Comparison of ENCODE assay signal across 8 cellular contexts in the genomic region with DNA sequence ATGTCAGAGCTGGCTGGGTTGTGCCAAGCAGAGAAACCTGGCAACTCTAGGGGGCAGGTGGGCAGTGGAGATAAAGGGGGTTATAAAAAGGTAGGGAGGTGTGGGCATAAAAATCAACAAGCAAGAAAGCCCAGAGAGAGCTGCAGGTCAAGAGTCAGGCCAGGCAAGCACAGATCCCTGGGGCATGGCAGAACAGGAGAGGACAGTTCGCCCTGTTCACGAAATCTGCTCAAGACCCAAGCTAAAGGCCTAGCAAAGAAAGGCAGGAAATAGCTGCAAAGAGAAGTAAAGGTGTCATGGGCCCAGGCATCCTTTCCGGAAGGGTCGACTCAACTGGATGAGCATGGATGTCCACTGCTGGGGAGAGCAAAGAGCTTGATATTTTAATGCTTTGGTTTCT. TPM values are rescaled to one million over a fixed set of nuclear protein-coding genes. Genes with fewer than 3 reads are reported as not detected.
DNase-seq lines count a peak whose midpoint lies in the region; ATAC-seq and TF ChIP-seq lines count a peak whose summit lies in the region.

No MANE protein-coding gene starts in this region.

- no peaks in the 10 kb centered on the region for H3K27me3 ChIP-seq in CD4-positive, alpha-beta memory T cell (ENCODE audit: insufficient read depth, low read length)
- H3K27me3 ChIP-seq in PC-3 (ENCODE audit: low read length) (no peaks in the 10 kb centered on the region), trophoblast cell (ENCODE audit: insufficient read depth, low read length) (no peaks in the 10 kb centered on the region), H7 (ENCODE audit: control insufficient read depth, insufficient read depth, low read length) (peaks cover 67% of the 10 kb centered on the region)

- peak overlapping the region; percentile 75 for H2BK5ac ChIP-seq in trophoblast cell (ENCODE audit: low read depth, low read length, poor library complexity)

- no CpG with 5 or more reads among the region's 4 CpGs for WGBS in trophoblast cell (ENCODE audit: extremely low coverage, insufficient coverage, insufficient read length)

- H3K4me1 ChIP-seq in CD4-positive, alpha-beta memory T cell (ENCODE audit: insufficient read depth, low read length), result peaks cover 52% of the 10 kb centered on the region
- peaks cover 34% of the 10 kb centered on the region for H3K4me1 ChIP-seq in PC-3 (ENCODE audit: insufficient read depth, low read length)
- H3K4me1 ChIP-seq in trophoblast cell (ENCODE audit: control insufficient read depth in 1 of 2, insufficient read depth in 2 of 2, low read length in 2 of 2), result peaks cover 10 to 12% of the 10 kb centered on the region in 2 experiments

- H3K4me3 Mint-ChIP-seq in CD4-positive, alpha-beta memory T cell, result peak overlapping the region; percentile 91 to 96 (median 94)

- H3K36me3 Mint-ChIP-seq in CD4-positive, alpha-beta memory T cell, result peaks cover 5 to 23% of the 10 kb centered on the region in 2 donors

- H3K9ac ChIP-seq in PC-3 (ENCODE audit: low read length), result no peak overlapping the region
- peak overlapping the region; percentile 54 for H3K9ac ChIP-seq in trophoblast cell (ENCODE audit: low read length)

- H3K4ac ChIP-seq in trophoblast cell (ENCODE audit: low read depth, low read length), result peak overlapping the region; percentile 98

- no peaks in the 10 kb centered on the region for H4K20me1 ChIP-seq in PC-3 (ENCODE audit: low read length)

- peak in 2 of 5 donors; percentile 17 to 26 for DNase-seq in CD4-positive, alpha-beta memory T cell
- no peak for DNase-seq in PC-3
- no peak for DNase-seq in epithelial cell of esophagus (ENCODE audit: low read depth)
- DNase-seq in trophoblast cell, result peak in 1 of 2 donors; percentile 42
- no peak for DNase-seq in H7
- no peak for DNase-seq in effector CD8-positive, alpha-beta T cell (lab: John Stamatoyannopoulos, UW)

- TF ChIP-seq CTCF in PC-3 (conservative IDR thresholded peaks at IDR 0.05; ENCODE audit: low read depth, low read length) (no peak), epithelial cell of esophagus (IDR thresholded peaks at IDR 0.05; ENCODE audit: insufficient read depth, low read depth, low read length, missing control alignments) (no peak)

- no TSS peak for BruUV-seq in PC-3 (replicated peaks; lab: Mats Ljungman, UMichigan)

- H3K36me3 ChIP-seq in CD4-positive, alpha-beta memory T cell (ENCODE audit: insufficient read depth, low read length), result no peaks in the 10 kb centered on the region
- H3K36me3 ChIP-seq in PC-3 (ENCODE audit: low read depth, low read length), result no peaks in the 10 kb centered on the region
- peaks cover 5% of the 10 kb centered on the region in 2 experiments for H3K36me3 ChIP-seq in trophoblast cell (ENCODE audit: control insufficient read depth in 1 of 2, insufficient read depth in 2 of 2, low read length in 2 of 2)
- H3K36me3 ChIP-seq in H7 (replicated peaks; ENCODE audit: control insufficient read depth, insufficient read depth, low read length), result no peaks in the 10 kb centered on the region

- intact Hi-C loops in CD4-positive, alpha-beta memory T cell (cut with micrococcal nuclease), result loop anchor here (2.0 to 5.0 kb wide), 3 partner anchors 15 to 117 kb away; no protein-coding TSS in a partner anchor
- intact Hi-C loops in PC-3 (cut with micrococcal nuclease), result no loop called here

- peaks cover 18% of the 10 kb centered on the region for H3K79me1 ChIP-seq in trophoblast cell (ENCODE audit: low read length)

- no peaks in the 10 kb centered on the region for H3K9me3 Mint-ChIP-seq in CD4-positive, alpha-beta memory T cell

- CTCF ChIA-PET in CD4-positive, alpha-beta memory T cell (lab: Charles Lee; ENCODE audit: partially characterized antibody), result interaction anchor here (0.5 to 7.8 kb wide), 6 partner anchors 11 to 1753 kb away, joined by 3 to 72 read pairs (median 3); no protein-coding TSS in a partner anchor
- CTCF ChIA-PET in PC-3 (lab: Charles Lee), result no interaction called here

- H3K18ac ChIP-seq in trophoblast cell (ENCODE audit: low read length), result peak overlapping the region; percentile 70

- peak overlapping the region; percentile 63 for H2BK12ac ChIP-seq in trophoblast cell (ENCODE audit: low read length)

- no peaks in the 10 kb centered on the region for H3K9me2 ChIP-seq in PC-3 (replicated peaks; ENCODE audit: low read length)

- POLR2A ChIA-PET in CD4-positive, alpha-beta memory T cell (lab: Charles Lee; ENCODE audit: partially characterized antibody), result interaction anchor here (0.6 to 7.0 kb wide), 8 partner anchors 8 to 1951 kb away, joined by 3 to 85 read pairs (median 6); a partner anchor contains a TSS
- POLR2A ChIA-PET in PC-3 (lab: Charles Lee; ENCODE audit: unreplicated experiment), result interaction anchor here (0.8 kb wide), 1 partner anchor 33 kb away, joined by 4 read pairs; no protein-coding TSS in a partner anchor

- peak overlapping the region; percentile 28 for H4K12ac ChIP-seq in trophoblast cell (ENCODE audit: low read depth, low read length)

- peak overlapping the region; percentile 96 to 99 (median 98) for H3K27ac Mint-ChIP-seq in CD4-positive, alpha-beta memory T cell

- no peaks in the 10 kb centered on the region for H3K27me3 Mint-ChIP-seq in CD4-positive, alpha-beta memory T cell

- peaks cover 39 to 74% (median 53%) of the 10 kb centered on the region in 4 donors for H3K4me1 Mint-ChIP-seq in CD4-positive, alpha-beta memory T cell

- H3K14ac ChIP-seq in trophoblast cell (ENCODE audit: low read length), result peak overlapping the region; percentile 78

- H3K27ac ChIP-seq in CD4-positive, alpha-beta memory T cell (ENCODE audit: low read depth, low read length), result peak overlapping the region; percentile 90
- H3K27ac ChIP-seq in PC-3 (ENCODE audit: low read length) (peak overlapping the region; percentile 5; the same call in 1 of the 2 replicates), trophoblast cell (ENCODE audit: low read depth, low read length) (peak overlapping the region; percentile 89)

- peak overlapping the region; percentile 26 for H2AK5ac ChIP-seq in trophoblast cell (ENCODE audit: low read length)

- H3K4me2 ChIP-seq in PC-3 (ENCODE audit: low read length), result peak overlapping the region; percentile 96
- H3K4me2 ChIP-seq in trophoblast cell (ENCODE audit: low read length), result peak overlapping the region; percentile 63

- H3K79me2 ChIP-seq in PC-3 (ENCODE audit: low read length) (peaks cover 58% of the 10 kb centered on the region), trophoblast cell (ENCODE audit: control insufficient read depth, insufficient read depth, low read length, poor library complexity) (peaks cover 18% of the 10 kb centered on the region)

- H2AFZ ChIP-seq in PC-3 (ENCODE audit: low read length) (no peak overlapping the region), trophoblast cell (ENCODE audit: insufficient read depth, low read length, poor library complexity) (no peak overlapping the region)

- peak overlapping the region; percentile 84 for H2BK120ac ChIP-seq in trophoblast cell (ENCODE audit: insufficient read depth, low read length, poor library complexity)

- no peaks in the 10 kb centered on the region for H3F3A ChIP-seq in PC-3 (ENCODE audit: low read length, unreplicated experiment)

- peak overlapping the region; percentile 39 for H4K91ac ChIP-seq in trophoblast cell (ENCODE audit: low read depth, low read length)

- no peaks in the 10 kb centered on the region for H3K9me3 ChIP-seq in CD4-positive, alpha-beta memory T cell (ENCODE audit: control insufficient read depth in 1 of 2, low read length in 2 of 2)
- no peaks in the 10 kb centered on the region for H3K9me3 ChIP-seq in PC-3 (ENCODE audit: low read length)
- H3K9me3 ChIP-seq in trophoblast cell (ENCODE audit: insufficient read depth, low read depth, low read length), result no peaks in the 10 kb centered on the region

- peak overlapping the region in 1 of 2 donors; percentile 76 for H3K4me3 ChIP-seq in CD4-positive, alpha-beta memory T cell (ENCODE audit: low read length in 2 of 2)
- H3K4me3 ChIP-seq in PC-3 (ENCODE audit: low read length) (peak overlapping the region; percentile 92), epithelial cell of esophagus (ENCODE audit: low read length) (peak overlapping the region; percentile 81), trophoblast cell (ENCODE audit: low read depth, low read length) (no peak overlapping the region), H7 (ENCODE audit: insufficient read depth, low read depth, low read length) (no peak overlapping the region)

- peak overlapping the region; percentile 36 for H4K8ac ChIP-seq in trophoblast cell (ENCODE audit: low read depth, low read length)

- H3K23ac ChIP-seq in trophoblast cell (ENCODE audit: low read length), result no peak overlapping the region

- ATAC-seq in PC-3 (no peak), GM18517 (IDR thresholded peaks at IDR 0.05; ENCODE audit: unreplicated experiment) (no peak), GM21619 (IDR thresholded peaks at IDR 0.05; ENCODE audit: unreplicated experiment) (no peak)

RNA-seq across cellular contexts. Expression of a gene that starts 3.4 kb away (rescaled TPM):
- total RNA-seq in CD4-positive, alpha-beta memory T cell, result 10 to 100 TPM; 33.0 to 36.2 TPM
- polyA plus RNA-seq in CD4-positive, alpha-beta memory T cell, result 10 to 100 TPM; 20.1 to 23.7 TPM
- 10.3 and 17.8 TPM in 2 replicates for total RNA-seq in PC-3 (2014; rRNA removed)
- 173 and 175 TPM in 2 replicates for polyA plus RNA-seq in trophoblast cell (2013)
- total RNA-seq in H7 (2014; rRNA removed; shearing (Covaris generic)), result 0.37 and 1.0 TPM in 2 replicates

Comparison
In these comparisons a context has a peak if more than half of its experiments do, and no peak if none do; other contexts are left out.
1. H3K27ac ChIP-seq: peak in every context shown above with its lines; median percentile 90 in CD4-positive, alpha-beta memory T cell; 89 in trophoblast cell; 5 in PC-3.
2. H3K4me3 ChIP-seq: peak in PC-3 (single experiment) and epithelial cell of esophagus (single experiment); none in trophoblast cell (single experiment) and H7 (single experiment).